ENCODE assay signal across 21 cellular contexts in the genomic region with DNA sequence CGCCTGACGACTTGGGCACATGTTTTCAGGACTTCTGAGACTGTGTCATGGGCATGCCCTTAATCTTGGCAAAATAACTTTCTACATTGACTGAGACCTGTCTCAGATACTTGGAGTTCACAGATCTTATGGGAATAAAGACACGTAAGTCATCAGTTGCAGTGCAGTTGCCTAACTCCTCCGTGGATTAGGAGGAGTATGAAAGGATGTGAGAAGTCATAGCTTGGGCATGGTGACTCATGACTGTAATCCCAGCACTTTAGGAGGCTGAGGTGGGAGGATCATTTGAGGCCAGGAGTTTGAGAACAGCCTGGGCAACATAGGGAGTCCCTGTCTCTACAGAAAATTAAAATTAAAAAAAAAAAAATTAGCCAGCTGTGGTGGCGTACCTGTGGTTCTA. TPM values are rescaled to one million over a fixed set of nuclear protein-coding genes. Genes with fewer than 3 reads are reported as not detected.
DNase-seq lines count a peak whose midpoint lies in the region; ATAC-seq and TF ChIP-seq lines count a peak whose summit lies in the region.
"Had no signal": no experiment of that assay in that cellular context is flagged by ENCODE, and none has a peak within 500 bp of the region (broad histone marks: within the 10 kb centered on the region; RNA-seq: fewer than 3 reads in every experiment).

No MANE protein-coding gene starts in this region.

- H3K27me3 ChIP-seq in GM23248 (replicated peaks; ENCODE audit: insufficient read depth) (no peaks in the 10 kb centered on the region), Panc1 (ENCODE audit: control insufficient read depth, insufficient read depth, low read length) (no peaks in the 10 kb centered on the region)

- no peaks in the 10 kb centered on the region for H3K4me1 ChIP-seq in GM23248 (ENCODE audit: insufficient read depth)
- peaks cover 29% of the 10 kb centered on the region for H3K4me1 ChIP-seq in Panc1 (ENCODE audit: control insufficient read depth, insufficient read depth, low read length)

- ATAC-seq in Panc1 (no peak), HG02885 (IDR thresholded peaks at IDR 0.05; ENCODE audit: poor library complexity, unreplicated experiment) (no peak), GM19324 (IDR thresholded peaks at IDR 0.05; ENCODE audit: low FRiP score, unreplicated experiment) (no peak)
- ATAC-seq: A549 had no signal

- H3K36me3 ChIP-seq in GM23248 (ENCODE audit: low read depth) (no peaks in the 10 kb centered on the region), Panc1 (ENCODE audit: control insufficient read depth, insufficient read depth, low read length) (no peaks in the 10 kb centered on the region)

- H3K9me3 ChIP-seq in GM23248 (ENCODE audit: low read depth) (no peaks in the 10 kb centered on the region), Panc1 (ENCODE audit: control insufficient read depth, insufficient read depth, low read depth, low read length) (no peaks in the 10 kb centered on the region)
- H3K9me3 ChIP-seq: A549 had no signal

- in situ Hi-C loops in GM23248 (cut with MboI) (loop anchor here (25.0 kb wide), 1 partner anchor 614 kb away; no protein-coding TSS in a partner anchor), Panc1 (cut with HindIII; ENCODE audit: low pct_unique_long_range_greater_than_20kb, low sequenced_read_pairs) (no loop called here)

- no peak overlapping the region for H2AFZ ChIP-seq in GM23248

- no peaks in the 10 kb centered on the region for H3K79me2 ChIP-seq in GM23248 (ENCODE audit: insufficient read depth)

- peak; percentile 6 for DNase-seq in GM23248
- DNase-seq in HT1080 (ENCODE audit: low read depth), result peak; percentile 36
- DNase-seq in Panc1 (ENCODE audit: low read depth, low spot score), result no peak
- peak; percentile 10 for DNase-seq in fibroblast of pulmonary artery (ENCODE audit: low read depth)
- no peak for DNase-seq in NCI-H526 treated with DMSO at 0.1 percent for 48 hours (lab: John Stamatoyannopoulos, UW)
- DNase-seq: CD4-positive, alpha-beta T cell; DMS153; H7; NCI-H1092; NCI-H1436 treated with DMSO at 0.1 percent for 48 hours; NCI-H2081; NCI-H2171 treated with DMSO at 0.1 percent for 48 hours; NCI-H446 treated with DMSO at 0.1 percent for 48 hours; NCI-H748 treated with DMSO at 0.1 percent for 48 hours; NK-92 treated with Interleukin-12 subunit alpha and Interleukin-12 subunit beta, amount 100 ng/mL, for 24 hours; SHP77 had no signal

- intact Hi-C loops in Panc1 (cut with micrococcal nuclease; ENCODE audit: unreplicated experiment), result no loop called here

- no TSS peak for BruUV-seq in Panc1 (replicated peaks; lab: Mats Ljungman, UMichigan)

- H3K4me2 ChIP-seq in GM23248 (ENCODE audit: unreplicated experiment), result no peak overlapping the region
- H3K4me2 ChIP-seq: A549, KMS-11 had no signal

- CTCF ChIA-PET in Panc1 (lab: Charles Lee), result interaction anchor here (0.7 kb wide), 1 partner anchor 15 kb away, joined by 3 read pairs; no protein-coding TSS in a partner anchor

- H3K9ac ChIP-seq in GM23248, result no peak overlapping the region
- H3K9ac ChIP-seq: KMS-11 had no signal

- H3K27ac ChIP-seq in GM23248 (no peak overlapping the region), Panc1 (ENCODE audit: low read length) (peak overlapping the region; percentile 37; the same call in 1 of the 2 replicates)
- H3K27ac ChIP-seq: A549, KMS-11, SK-N-MC had no signal

- no peak for TF ChIP-seq CTCF in Panc1 (IDR thresholded peaks at IDR 0.05)
- TF ChIP-seq CTCF in fibroblast of pulmonary artery (IDR thresholded peaks at IDR 0.05; ENCODE audit: low read length, missing control alignments), result no peak

- WGBS in GM23248 (ENCODE audit: low coverage in 1 of 2, low lambda C conversion rate in 2 of 2, missing lambda C conversion rate in 2 of 2), 2 experiments, result 82 to 92% methylated on average over 5 of the region's 5 CpGs

- H3K4me3 ChIP-seq in GM23248, result no peak overlapping the region
- H3K4me3 ChIP-seq in Panc1 (ENCODE audit: low read depth in 2 of 2, low read length in 2 of 2), result no peak overlapping the region
- H3K4me3 ChIP-seq in fibroblast of pulmonary artery (replicated peaks; ENCODE audit: low read depth, low read length), result no peak overlapping the region
- H3K4me3 ChIP-seq: A549, SK-N-MC had no signal

- H4K20me1 ChIP-seq in GM23248 (ENCODE audit: insufficient read depth), result no peaks in the 10 kb centered on the region

- POLR2A ChIA-PET in Panc1 (lab: Charles Lee), result no interaction called here

- peaks cover 8% of the 10 kb centered on the region; the same call in 1 of the 2 replicates for H3F3A ChIP-seq in GM23248 (ENCODE audit: insufficient read depth)

- H3K9me2 ChIP-seq in GM23248 (ENCODE audit: insufficient read depth), result no peaks in the 10 kb centered on the region

RNA-seq across cellular contexts. Expression of a gene that starts 49.6 kb away (rescaled TPM):
- total RNA-seq in GM23248 (2014; rRNA removed; shearing (Covaris generic)), result 2.0 and 3.4 TPM in 2 replicates
- 2.0 TPM in 2 replicates for polyA plus RNA-seq in GM23248 (2016; fragmentation: Nextera tagmentation; extraction: Ambion mirVana)
- total RNA-seq in HT1080 (2014; rRNA removed; shearing (Covaris generic)), result 8.6 and 32.2 TPM in 2 replicates
- 7.7 and 11.5 TPM in 2 replicates for polyA plus RNA-seq in HT1080 (2015; cell fraction: cytosol; rRNA removed)
- polyA plus RNA-seq in HT1080 (2015; cell fraction: nucleus; rRNA removed), result 14.1 and 17.3 TPM in 2 replicates
- total RNA-seq in Panc1 (2021; ENCODE audit: unreplicated experiment), result 17.0 TPM
- 7.8 TPM for polyA plus RNA-seq in Panc1 (2012; ENCODE audit: insufficient read length)

Comparison
In these comparisons a context has a peak if more than half of its experiments do, and no peak if none do; other contexts are left out.
1. DNase-seq: peak in GM23248 (single experiment), HT1080 (single experiment) and fibroblast of pulmonary artery (single experiment); none in Panc1 (single experiment) and NCI-H526 treated with DMSO at 0.1 percent for 48 hours (single experiment).